In genomic region chr6:36625161-36625919, GRCh38 we compare ENCODE assay signal across 9 cellular contexts. TPM values are rescaled to one million over a fixed set of nuclear protein-coding genes. Genes with fewer than 3 reads are reported as not detected.
DNase-seq lines count a peak whose midpoint lies in the region; ATAC-seq and TF ChIP-seq lines count a peak whose summit lies in the region.
"Had no signal": no experiment of that assay in that cellular context is flagged by ENCODE, and none has a peak within 500 bp of the region (broad histone marks: within the 10 kb centered on the region; RNA-seq: fewer than 3 reads in every experiment).

No MANE protein-coding gene starts in this region.

- H2BK120ac ChIP-seq in mesendoderm (ENCODE audit: low read depth, low read length) = no peak overlapping the region

- H3K4me1 ChIP-seq in spleen = peaks cover 19 to 69% (median 56%) of the 10 kb centered on the region in 6 donors
- H3K4me1 ChIP-seq in mesendoderm (ENCODE audit: control insufficient read depth, low read depth, low read length) = no peaks in the 10 kb centered on the region

- no peaks in the 10 kb centered on the region for H3K79me2 ChIP-seq in mesendoderm (ENCODE audit: control insufficient read depth, insufficient read depth, low read length)

- DNase-seq in GM04504 (ENCODE audit: low read depth) (peak; percentile 78), NCI-H345 (lab: John Stamatoyannopoulos, UW) (peak; percentile 52), foreskin fibroblast (peak; percentile 70 to 83), spleen (peak; percentile 7), mesendoderm (no peak)
- DNase-seq: NCI-H774 had no signal

- no peak overlapping the region for H3K4me3 ChIP-seq in foreskin fibroblast (ENCODE audit: low read depth in 1 of 2, low read length in 2 of 2)
- H3K4me3 ChIP-seq in spleen = no peak overlapping the region
- H3K4me3 ChIP-seq in mesendoderm (ENCODE audit: low read length) = no peak overlapping the region

- no peak overlapping the region for H3K4me2 ChIP-seq in mesendoderm (ENCODE audit: low read length)

- no peak overlapping the region for H3K23ac ChIP-seq in mesendoderm (ENCODE audit: low read length)

- TF ChIP-seq CTCF in foreskin fibroblast (IDR thresholded peaks at IDR 0.05; ENCODE audit: low read depth, low read length) (no peak), spleen (IDR thresholded peaks at IDR 0.05 in 8 of 11, conservative IDR thresholded peaks at IDR 0.05 in 3 of 11) (no peak)

- WGBS in spleen, 5 donors = 71 to 81% (median 73%) methylated on average over 5 of the region's 5 CpGs
- WGBS in mesendoderm (ENCODE audit: extremely low coverage, insufficient coverage, low lambda C conversion rate) = no CpG with 5 or more reads among the region's 5 CpGs

- H4K5ac ChIP-seq in mesendoderm (ENCODE audit: low read length) = no peak overlapping the region

- TF ChIP-seq POLR2A in spleen (IDR thresholded peaks at IDR 0.05) = no peak

- no peaks in the 10 kb centered on the region for H3K9me3 ChIP-seq in spleen

- ATAC-seq in HG03460 (IDR thresholded peaks at IDR 0.05; ENCODE audit: unreplicated experiment) = no peak
- ATAC-seq in GM18519 (IDR thresholded peaks at IDR 0.05; ENCODE audit: low FRiP score, unreplicated experiment) = no peak
- no peak for ATAC-seq in HG02852 (IDR thresholded peaks at IDR 0.05; ENCODE audit: unreplicated experiment)

- no peak overlapping the region for H4K8ac ChIP-seq in mesendoderm (ENCODE audit: low read depth, low read length)

- H3K79me1 ChIP-seq in mesendoderm (ENCODE audit: low read length) = no peaks in the 10 kb centered on the region

- no peak overlapping the region for H2BK5ac ChIP-seq in mesendoderm (ENCODE audit: low read length)

- H2BK15ac ChIP-seq in mesendoderm (replicated peaks; ENCODE audit: low read depth) = no peak overlapping the region

- H3K27ac ChIP-seq in spleen (no peak overlapping the region), mesendoderm (ENCODE audit: low read depth, low read length) (no peak overlapping the region)

- no peaks in the 10 kb centered on the region for H3K27me3 ChIP-seq in spleen (replicated peaks in 1 of 7)
- no peaks in the 10 kb centered on the region for H3K27me3 ChIP-seq in mesendoderm (ENCODE audit: insufficient read depth, low read length, poor library complexity)

- H2AK5ac ChIP-seq in mesendoderm (ENCODE audit: low read length) = no peak overlapping the region

- no peak overlapping the region for H3K56ac ChIP-seq in mesendoderm (ENCODE audit: low read length)

- no peak overlapping the region for H3K9ac ChIP-seq in mesendoderm (ENCODE audit: low read length)

- no peak overlapping the region for H3K18ac ChIP-seq in mesendoderm (ENCODE audit: low read length)

- intact Hi-C loops in spleen (cut with DNase I; ENCODE audit: low total_unique reads) = no loop called here

- H3K4ac ChIP-seq in mesendoderm (ENCODE audit: low read depth, low read length) = no peak overlapping the region

- H3K36me3 ChIP-seq in spleen = no peaks in the 10 kb centered on the region
- no peaks in the 10 kb centered on the region for H3K36me3 ChIP-seq in mesendoderm (ENCODE audit: control insufficient read depth, insufficient read depth, low read length)

RNA-seq across cellular contexts. Expression of gene SRSF3, which starts 31.2 kb away (rescaled TPM):
- total RNA-seq in spleen = 100 to 1,000 TPM in 6 of 7 donors, 10 to 100 TPM in 1; 93.8 to 271 (median 215) TPM
- 100 to 1,000 TPM; 121 to 224 (median 173) TPM for polyA plus RNA-seq in spleen
- 366 TPM for polyA plus RNA-seq in mesendoderm (2013, experiment 1 of 2)
- 368 TPM for polyA plus RNA-seq in mesendoderm (2013, experiment 2 of 2)

RNA-seq across cellular contexts. Expression of gene CDKN1A, which starts 53.2 kb away (rescaled TPM):
- 10 to 100 TPM; 26.5 to 58.5 (median 32.8) TPM for total RNA-seq in spleen
- 10 to 100 TPM; 10.7 to 18.4 (median 11.9) TPM for polyA plus RNA-seq in spleen
- 6.0 TPM for polyA plus RNA-seq in mesendoderm (2013, experiment 1 of 2)
- 5.9 TPM for polyA plus RNA-seq in mesendoderm (2013, experiment 2 of 2)
